Comparison of ENCODE assay signal across 8 cellular contexts in genomic region chr5:57171818-57172465, GRCh38. TPM values are rescaled to one million over a fixed set of nuclear protein-coding genes. Genes with fewer than 3 reads are reported as not detected.
DNase-seq lines count a peak whose midpoint lies in the region; ATAC-seq and TF ChIP-seq lines count a peak whose summit lies in the region.

No MANE protein-coding gene starts in this region.

- no peak for ATAC-seq in HG02973 (IDR thresholded peaks at IDR 0.05; ENCODE audit: unreplicated experiment)
- no peak for ATAC-seq in GM18498 (IDR thresholded peaks at IDR 0.05; ENCODE audit: unreplicated experiment)
- no peak for ATAC-seq in GM21529 (IDR thresholded peaks at IDR 0.05; ENCODE audit: unreplicated experiment)

- DNase-seq in HPDE6-E6E7 (ENCODE audit: extremely low spot score), result peak; percentile 39
- peak; percentile 53 for DNase-seq in activated CD4-positive, alpha-beta T cell treated with anti-CD3 and anti-CD28 coated beads for 48 hours
- no peak for DNase-seq in fibroblast of pulmonary artery (ENCODE audit: low read depth)
- DNase-seq in HuH-7.5 (ENCODE audit: low spot score), result no peak

- H3K4me3 ChIP-seq in fibroblast of pulmonary artery (replicated peaks; ENCODE audit: low read depth, low read length) (peak overlapping the region; percentile 98), skeletal muscle tissue (ENCODE audit: low read length in 3 of 3) (peak overlapping the region in 2 of 3 donors; percentile 47 to 96)

- peaks cover 4 to 12% (median 11%) of the 10 kb centered on the region in 3 donors for H3K4me1 ChIP-seq in skeletal muscle tissue (ENCODE audit: control insufficient read depth in 3 of 3, insufficient read depth in 3 of 3, low read length in 3 of 3)

- peaks cover 0 to 3% (median 0%) of the 10 kb centered on the region in 3 donors for H3K36me3 ChIP-seq in skeletal muscle tissue (ENCODE audit: control insufficient read depth in 3 of 3, insufficient read depth in 3 of 3, low read length in 3 of 3)

- H3K27ac ChIP-seq in skeletal muscle tissue (ENCODE audit: low read depth, low read length), result peak overlapping the region; percentile 100

- H3K9ac ChIP-seq in skeletal muscle tissue (ENCODE audit: low read depth in 1 of 3, low read length in 3 of 3), result peak overlapping the region in 2 of 3 donors; percentile 100

- H3K9me3 ChIP-seq in skeletal muscle tissue (ENCODE audit: control insufficient read depth in 3 of 3, low read length in 3 of 3), result no peaks in the 10 kb centered on the region

- TF ChIP-seq CTCF in fibroblast of pulmonary artery (IDR thresholded peaks at IDR 0.05; ENCODE audit: low read length, missing control alignments), result no peak

- no peaks in the 10 kb centered on the region for H3K27me3 ChIP-seq in skeletal muscle tissue (ENCODE audit: control insufficient read depth in 3 of 3, insufficient read depth in 3 of 3, low read length in 3 of 3)

RNA-seq across cellular contexts. Expression of gene GPBP1, which starts 1.9 kb away (rescaled TPM):
- total RNA-seq in skeletal muscle tissue, result 71.0 TPM

Comparison
In these comparisons a context has a peak if more than half of its experiments do, and no peak if none do; other contexts are left out.
1. DNase-seq: peak in HPDE6-E6E7 (single experiment) and activated CD4-positive, alpha-beta T cell treated with anti-CD3 and anti-CD28 coated beads for 48 hours (single experiment); none in fibroblast of pulmonary artery (single experiment) and HuH-7.5 (single experiment).